In the genomic region with DNA sequence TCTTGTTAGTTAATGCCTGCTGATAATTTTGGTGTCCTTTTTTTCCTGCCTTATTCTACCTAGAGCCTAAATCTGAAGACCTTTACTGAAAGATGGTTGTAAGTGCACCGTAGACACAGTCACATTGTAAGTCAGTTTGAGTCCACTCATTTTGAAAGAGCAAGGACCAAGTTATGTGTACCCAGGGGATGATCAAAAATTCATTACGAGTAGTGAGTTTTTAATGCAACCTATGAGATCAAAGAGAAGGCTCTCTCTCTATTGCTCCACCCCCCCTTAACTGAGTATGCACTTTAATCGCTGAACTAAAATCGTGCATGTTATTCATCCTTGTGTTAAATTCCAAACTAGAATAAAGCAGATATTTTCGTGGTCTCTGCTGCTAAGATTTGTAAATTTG, we compare ENCODE assay signal across 8 cellular contexts. TPM values are rescaled to one million over a fixed set of nuclear protein-coding genes. Genes with fewer than 3 reads are reported as not detected.
DNase-seq lines count a peak whose midpoint lies in the region; ATAC-seq, FAIRE-seq and TF ChIP-seq lines count a peak whose summit lies in the region.

No MANE protein-coding gene starts in this region.

- no peak for DNase-seq in heart right ventricle
- DNase-seq in left ventricle myocardium superior, result no peak
- DNase-seq in activated B cell treated with CpG ODN at 0.5 μM for 24 hours, result no peak
- no peak for DNase-seq in kidney
- DNase-seq in posterior cingulate gyrus, result no peak

- H3K27ac Mint-ChIP-seq in activated B cell treated with CpG ODN at 0.5 μM for 24 hours, result peak overlapping the region; percentile 3

- H3K4me3 ChIP-seq in heart right ventricle, result peak overlapping the region in 8 of 10 donors; percentile 64 to 98 (median 82)
- H3K4me3 ChIP-seq in kidney (ENCODE audit: low read length in 2 of 2), result peak overlapping the region; percentile 58 to 62
- H3K4me3 ChIP-seq in urinary bladder (ENCODE audit: low read depth, low read length), result peak overlapping the region; percentile 40

- H3K27ac ChIP-seq in heart right ventricle (no peak overlapping the region), kidney (ENCODE audit: low read depth in 2 of 2, low read length in 2 of 2) (no peak overlapping the region), urinary bladder (ENCODE audit: low read depth) (no peak overlapping the region)

- no peaks in the 10 kb centered on the region for H3K9me3 Mint-ChIP-seq in activated B cell treated with CpG ODN at 0.5 μM for 24 hours

- H3K4me3 Mint-ChIP-seq in activated B cell treated with CpG ODN at 0.5 μM for 24 hours, result peak overlapping the region; percentile 66

- CTCF ChIA-PET in activated B cell treated with CpG ODN at 0.5 μM for 24 hours (lab: Charles Lee), result no interaction called here

- POLR2A ChIA-PET in activated B cell treated with CpG ODN at 0.5 μM for 24 hours (lab: Charles Lee), result interaction anchor here (5.1 kb wide), 1 partner anchor 23 kb away, joined by 84 read pairs; no protein-coding TSS in a partner anchor

- H3K27me3 Mint-ChIP-seq in activated B cell treated with CpG ODN at 0.5 μM for 24 hours, result no peaks in the 10 kb centered on the region

- peaks cover 0 to 9% (median 0%) of the 10 kb centered on the region in 9 donors for H3K36me3 ChIP-seq in heart right ventricle
- no peaks in the 10 kb centered on the region for H3K36me3 ChIP-seq in kidney (ENCODE audit: control insufficient read depth in 1 of 2, insufficient read depth in 2 of 2, low read length in 2 of 2)
- peaks cover 2% of the 10 kb centered on the region for H3K36me3 ChIP-seq in urinary bladder (ENCODE audit: insufficient read depth)

- peaks cover 14% of the 10 kb centered on the region for H3K36me3 Mint-ChIP-seq in activated B cell treated with CpG ODN at 0.5 μM for 24 hours (ENCODE audit: low read depth)

- intact Hi-C loops in heart right ventricle (cut with DNase I) (loop anchor here in 5 of 10 donors (5.0 to 10.0 kb wide), 3 partner anchors 211 to 367 kb away; a partner anchor contains a TSS), left ventricle myocardium superior (cut with micrococcal nuclease) (loop anchor here (10.0 kb wide), 1 partner anchor 81 kb away; no protein-coding TSS in a partner anchor), activated B cell treated with CpG ODN at 0.5 μM for 24 hours (cut with micrococcal nuclease) (loop anchor here (1.0 to 10.0 kb wide), 2 partner anchors 15 to 109 kb away; no protein-coding TSS in a partner anchor), kidney (cut with DNase I) (no loop called here), posterior cingulate gyrus (cut with DNase I) (no loop called here)

- peaks cover 32% of the 10 kb centered on the region for H3K4me1 Mint-ChIP-seq in activated B cell treated with CpG ODN at 0.5 μM for 24 hours

- peak overlapping the region in 1 of 2 donors; percentile 14 for H3K9ac ChIP-seq in kidney (ENCODE audit: low read length in 2 of 2)

- 18 to 24% methylated on average over 5 of the region's 5 CpGs for WGBS in heart right ventricle, 2 donors
- WGBS in urinary bladder, result 22% methylated on average over 5 of the region's 5 CpGs

- peaks cover 0 to 71% (median 57%) of the 10 kb centered on the region in 9 donors for H3K4me1 ChIP-seq in heart right ventricle
- peaks cover 3 to 4% of the 10 kb centered on the region in 2 donors for H3K4me1 ChIP-seq in kidney (ENCODE audit: control insufficient read depth in 1 of 2, insufficient read depth in 1 of 2, low read depth in 1 of 2, low read length in 2 of 2)
- H3K4me1 ChIP-seq in urinary bladder (ENCODE audit: insufficient read depth), result no peaks in the 10 kb centered on the region

- ATAC-seq in heart right ventricle (no peak), left ventricle myocardium superior (no peak), activated B cell treated with CpG ODN at 0.5 μM for 24 hours (ENCODE audit: low read depth) (no peak), HG02885 (IDR thresholded peaks at IDR 0.05; ENCODE audit: poor library complexity, unreplicated experiment) (no peak), GM21717 (IDR thresholded peaks at IDR 0.05; ENCODE audit: unreplicated experiment) (no peak)

- no peaks in the 10 kb centered on the region for H3K27me3 ChIP-seq in heart right ventricle

- H3K9me3 ChIP-seq in heart right ventricle, result no peaks in the 10 kb centered on the region
- H3K9me3 ChIP-seq in kidney (ENCODE audit: control insufficient read depth in 1 of 2, low read length in 2 of 2), result no peaks in the 10 kb centered on the region

- no peak for TF ChIP-seq CTCF in heart right ventricle (IDR thresholded peaks at IDR 0.05)
- no peak for TF ChIP-seq CTCF in activated B cell treated with CpG ODN at 0.5 μM for 24 hours (IDR thresholded peaks at IDR 0.05)
- no peak for TF ChIP-seq CTCF in kidney (IDR thresholded peaks at IDR 0.05; ENCODE audit: borderline replicate concordance, extremely low read depth, insufficient read depth)

- FAIRE-seq in kidney (lab: Jason Lieb, UNC), result no peak

RNA-seq across cellular contexts. Expression of a gene that starts 1.8 kb away (rescaled TPM):
- total RNA-seq in heart right ventricle (10 to 100 TPM; 15.2 to 31.0 (median 22.0) TPM), left ventricle myocardium superior (15.5 TPM), activated B cell treated with CpG ODN at 0.5 μM for 24 hours (24.8 and 29.8 TPM in 2 replicates), kidney (25.5 TPM), urinary bladder (74.6 TPM)
- polyA plus RNA-seq in heart right ventricle (1 to 10 TPM; 4.2 to 8.4 TPM), kidney (ENCODE audit: insufficient read depth, low read depth, low replicate concordance) (7.4 TPM), urinary bladder (11.7 TPM)

Comparison
In these comparisons a context has a peak if more than half of its experiments do, and no peak if none do; other contexts are left out.
1. intact Hi-C loops: an anchor here in left ventricle myocardium superior (10.0 kb wide) and activated B cell treated with CpG ODN at 0.5 μM for 24 hours (1.0 to 10.0 kb wide); none called in kidney and posterior cingulate gyrus.